Comparison of ENCODE assay signal across 8 cellular contexts in the genomic region with DNA sequence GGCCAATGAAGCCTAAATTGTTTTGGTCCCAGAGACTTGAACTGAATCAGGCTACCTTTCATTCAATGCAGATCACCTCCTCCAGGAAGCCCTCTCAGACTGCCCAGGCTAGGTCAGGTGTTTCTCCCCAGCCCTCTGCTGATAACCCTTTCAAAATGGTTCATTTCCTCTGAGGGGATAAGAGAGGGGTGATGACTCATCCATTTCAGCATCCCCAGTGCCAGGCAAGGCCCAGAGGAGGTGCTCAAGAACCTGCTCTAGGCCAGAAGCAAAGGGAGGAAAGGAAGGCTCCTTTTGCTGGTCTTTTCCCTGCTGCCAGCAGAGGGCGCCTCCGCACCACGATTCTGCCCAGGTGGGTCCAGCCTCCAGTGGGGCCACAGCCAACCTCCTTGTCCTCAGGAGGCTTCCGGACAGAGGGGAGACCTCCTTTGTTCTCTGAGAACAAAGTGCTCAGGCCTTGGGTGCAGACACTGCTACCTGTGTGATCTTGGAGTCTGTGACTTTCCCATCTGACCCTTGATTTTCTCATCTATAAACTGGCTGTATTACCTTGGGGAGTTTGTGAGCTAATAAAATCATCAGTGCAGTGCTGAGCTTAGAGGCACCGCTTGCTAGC. TPM values are rescaled to one million over a fixed set of nuclear protein-coding genes. Genes with fewer than 3 reads are reported as not detected.
DNase-seq lines count a peak whose midpoint lies in the region; ATAC-seq lines count a peak whose summit lies in the region.

No MANE protein-coding gene starts in this region.

- no peak overlapping the region for H3K9ac ChIP-seq in adipocyte (ENCODE audit: low read length)

- peak; percentile 88 for ATAC-seq in left ventricle myocardium superior
- peak; percentile 65 for ATAC-seq in sciatic nerve
- no peak for ATAC-seq in GM21576 (IDR thresholded peaks at IDR 0.05; ENCODE audit: unreplicated experiment)

- H3K27me3 ChIP-seq in adipocyte (replicated peaks; ENCODE audit: control insufficient read depth, insufficient read depth, low read length) = peaks cover 5% of the 10 kb centered on the region

- H3K4me3 ChIP-seq in adipocyte (ENCODE audit: low read length) = no peak overlapping the region

- H3K9me3 ChIP-seq in adipocyte (ENCODE audit: control insufficient read depth, low read length) = no peaks in the 10 kb centered on the region

- intact Hi-C loops in left ventricle myocardium superior (cut with micrococcal nuclease) (no loop called here), sciatic nerve (cut with DNase I) (no loop called here)

- peaks cover 5% of the 10 kb centered on the region for H3K4me1 ChIP-seq in adipocyte (ENCODE audit: control insufficient read depth, insufficient read depth, low read length)

- DNase-seq in EL (peak; percentile 82), LHCN-M2 (ENCODE audit: low read depth) (peak; percentile 78), SW480 (ENCODE audit: low spot score) (peak; percentile 82), adipocyte (ENCODE audit: low read depth) (peak; percentile 79), left ventricle myocardium superior (peak; percentile 84), sciatic nerve (ENCODE audit: low spot score) (peak; percentile 83), HuH-7.5 (ENCODE audit: low spot score) (no peak)

- no peaks in the 10 kb centered on the region for H3K36me3 ChIP-seq in adipocyte (ENCODE audit: control insufficient read depth, insufficient read depth, low read length, severe bottlenecking)

RNA-seq across cellular contexts. Expression of a gene that starts 45.3 kb away (rescaled TPM):
- total RNA-seq in LHCN-M2 (2014; rRNA removed) (51.7 and 53.3 TPM in 2 replicates), left ventricle myocardium superior (54.9 TPM), sciatic nerve (34.3 TPM)
- 37.3 TPM for polyA plus RNA-seq in LHCN-M2 (2012)

RNA-seq across cellular contexts. Expression of a gene that starts 54.7 kb away (rescaled TPM):
- total RNA-seq in LHCN-M2 (2014; rRNA removed) = 35.3 and 38.4 TPM in 2 replicates
- 38.2 TPM for polyA plus RNA-seq in LHCN-M2 (2012)
- 11.6 TPM for total RNA-seq in left ventricle myocardium superior
- 29.6 TPM for total RNA-seq in sciatic nerve
